In genomic region chr20:40305303-40305702, GRCh38 we compare ENCODE assay signal across 24 cellular contexts.
"Had no signal": no experiment of that assay in that cellular context is flagged by ENCODE, and none has a peak within 500 bp of the region (broad histone marks: within the 10 kb centered on the region; RNA-seq: fewer than 3 reads in every experiment).

No MANE protein-coding gene starts in this region.

- H3K4me3 ChIP-seq: Peyer's patch, SK-N-MC had no signal

- DNase-seq: activated CD4-positive, alpha-beta memory T cell treated with anti-CD3 and anti-CD28 coated beads, Interleukin-2, amount 10 ng/mL, durations not matched to agents 7 days and 5 days; activated CD4-positive, alpha-beta T cell treated with anti-CD3 and anti-CD28 coated beads for 36 hours; activated CD4-positive, alpha-beta T cell treated with anti-CD3 and anti-CD28 coated beads, Interleukin-2, amount 50 U/mL, for 1 hour; activated gamma-delta T cell; activated naive CD4-positive, alpha-beta T cell treated with anti-CD3 and anti-CD28 coated beads, Interleukin-2, amount 10 ng/mL, durations not matched to agents 7 days and 5 days; activated naive CD8-positive, alpha-beta T cell treated with anti-CD3 and anti-CD28 coated beads for 36 hours; activated T-cell treated with anti-CD3 and anti-CD28 coated beads for 4 hours; activated T-cell treated with anti-CD3 and anti-CD28 coated beads, Interleukin-2, amount 50 U/mL, for 48 hours; brain microvascular endothelial cell; IMR-90; Kasumi-1; KBM-7; NCI-H1048; NCI-H146; NCI-H187 treated with DMSO at 0.1 percent for 48 hours; NCI-H2081 treated with DMSO at 0.1 percent for 48 hours; NCI-H446; NCI-H524; Peyer's patch; SIG-M5; T-helper 1 cell; WERI-Rb-1 had no signal

- H3K27ac ChIP-seq: brain microvascular endothelial cell, Peyer's patch, SK-N-MC, WERI-Rb-1 had no signal

- H3K9me3 Mint-ChIP-seq: activated CD4-positive, alpha-beta memory T cell treated with anti-CD3 and anti-CD28 coated beads, Interleukin-2, amount 10 ng/mL, durations not matched to agents 7 days and 5 days; activated naive CD4-positive, alpha-beta T cell treated with anti-CD3 and anti-CD28 coated beads, Interleukin-2, amount 10 ng/mL, durations not matched to agents 7 days and 5 days; activated naive CD8-positive, alpha-beta T cell treated with anti-CD3 and anti-CD28 coated beads for 36 hours had no signal

- H3K9me3 ChIP-seq: Peyer's patch had no signal

- H3K27ac Mint-ChIP-seq: activated CD4-positive, alpha-beta memory T cell treated with anti-CD3 and anti-CD28 coated beads, Interleukin-2, amount 10 ng/mL, durations not matched to agents 7 days and 5 days; activated CD4-positive, alpha-beta T cell treated with anti-CD3 and anti-CD28 coated beads for 36 hours; activated naive CD4-positive, alpha-beta T cell treated with anti-CD3 and anti-CD28 coated beads, Interleukin-2, amount 10 ng/mL, durations not matched to agents 7 days and 5 days; activated naive CD8-positive, alpha-beta T cell treated with anti-CD3 and anti-CD28 coated beads for 36 hours; activated T-helper 17 cell treated with anti-CD3 and anti-CD28 coated beads, Interleukin-2, amount 50 U/mL, for 72 hours had no signal

- H3K27me3 ChIP-seq: brain microvascular endothelial cell, Peyer's patch had no signal

- H3K4me3 Mint-ChIP-seq: activated CD4-positive, alpha-beta memory T cell treated with anti-CD3 and anti-CD28 coated beads, Interleukin-2, amount 10 ng/mL, durations not matched to agents 7 days and 5 days; activated CD4-positive, alpha-beta T cell treated with anti-CD3 and anti-CD28 coated beads for 36 hours; activated naive CD4-positive, alpha-beta T cell treated with anti-CD3 and anti-CD28 coated beads, Interleukin-2, amount 10 ng/mL, durations not matched to agents 7 days and 5 days; activated naive CD8-positive, alpha-beta T cell treated with anti-CD3 and anti-CD28 coated beads for 36 hours; activated T-helper 17 cell treated with anti-CD3 and anti-CD28 coated beads, Interleukin-2, amount 50 U/mL, for 72 hours had no signal

- H3K4me1 ChIP-seq: Peyer's patch had no signal

- ATAC-seq: activated CD4-positive, alpha-beta T cell treated with anti-CD3 and anti-CD28 coated beads for 36 hours; activated T-helper 17 cell treated with anti-CD3 and anti-CD28 coated beads, Interleukin-2, amount 50 U/mL, for 72 hours had no signal

- H3K36me3 ChIP-seq: brain microvascular endothelial cell, Peyer's patch, WERI-Rb-1 had no signal

- H3K36me3 Mint-ChIP-seq: activated naive CD4-positive, alpha-beta T cell treated with anti-CD3 and anti-CD28 coated beads, Interleukin-2, amount 10 ng/mL, durations not matched to agents 7 days and 5 days; activated naive CD8-positive, alpha-beta T cell treated with anti-CD3 and anti-CD28 coated beads for 36 hours had no signal

- H3K27me3 Mint-ChIP-seq: activated CD4-positive, alpha-beta memory T cell treated with anti-CD3 and anti-CD28 coated beads, Interleukin-2, amount 10 ng/mL, durations not matched to agents 7 days and 5 days; activated naive CD4-positive, alpha-beta T cell treated with anti-CD3 and anti-CD28 coated beads, Interleukin-2, amount 10 ng/mL, durations not matched to agents 7 days and 5 days; activated naive CD8-positive, alpha-beta T cell treated with anti-CD3 and anti-CD28 coated beads for 36 hours had no signal

- H3K4me1 Mint-ChIP-seq: activated CD4-positive, alpha-beta memory T cell treated with anti-CD3 and anti-CD28 coated beads, Interleukin-2, amount 10 ng/mL, durations not matched to agents 7 days and 5 days; activated CD4-positive, alpha-beta T cell treated with anti-CD3 and anti-CD28 coated beads for 36 hours; activated naive CD4-positive, alpha-beta T cell treated with anti-CD3 and anti-CD28 coated beads, Interleukin-2, amount 10 ng/mL, durations not matched to agents 7 days and 5 days; activated naive CD8-positive, alpha-beta T cell treated with anti-CD3 and anti-CD28 coated beads for 36 hours; activated T-helper 17 cell treated with anti-CD3 and anti-CD28 coated beads, Interleukin-2, amount 50 U/mL, for 72 hours had no signal
